In genomic region chr5:150599917-150600511, GRCh38 we compare ENCODE assay signal across 1 cellular context.
A peak's percentile ranks its signal among the peaks of the same experiment; 100 is the strongest.
TF ChIP-seq lines count a peak whose summit lies in the region.

No MANE protein-coding gene starts in this region.

TF ChIP-seq in GM12878, 131 proteins besides CTCF, POLR2A, EP300 and RAD21 (continued from another document):
- TF ChIP-seq BMI1 (IDR thresholded peaks at IDR 0.05; ENCODE audit: borderline replicate concordance) = no peak
- TF ChIP-seq CREB1 (IDR thresholded peaks at IDR 0.05; ENCODE audit: low read depth) = 0 out of 2 replicates have a peak, but pooled peaks have one; percentile 19
- TF ChIP-seq SREBF1 (IDR thresholded peaks at IDR 0.05; ENCODE audit: low read length) = no peak
- TF ChIP-seq ZNF24 (IDR thresholded peaks at IDR 0.05) = no peak
- peak; percentile 20; the same call in 1 of the 2 replicates for TF ChIP-seq SMARCA5 (IDR thresholded peaks at IDR 0.05)
- TF ChIP-seq DPF2 (IDR thresholded peaks at IDR 0.05) = peak; percentile 60
- TF ChIP-seq PRDM15 (CRISPR knock-in tag; IDR thresholded peaks at IDR 0.05) = no peak
- TF ChIP-seq IKZF2 (IDR thresholded peaks at IDR 0.05) = peak; percentile 57 to 62; a peak in 3 of 4 replicates
- TF ChIP-seq YBX1 (IDR thresholded peaks at IDR 0.05) = no peak
- TF ChIP-seq MYB (IDR thresholded peaks at IDR 0.05; ENCODE audit: borderline replicate concordance, low read depth, low read length) = no peak
- TF ChIP-seq PML (IDR thresholded peaks at IDR 0.05; ENCODE audit: low read length) = no peak
